2 cellular contexts compared by ENCODE assay signal in the genomic region with DNA sequence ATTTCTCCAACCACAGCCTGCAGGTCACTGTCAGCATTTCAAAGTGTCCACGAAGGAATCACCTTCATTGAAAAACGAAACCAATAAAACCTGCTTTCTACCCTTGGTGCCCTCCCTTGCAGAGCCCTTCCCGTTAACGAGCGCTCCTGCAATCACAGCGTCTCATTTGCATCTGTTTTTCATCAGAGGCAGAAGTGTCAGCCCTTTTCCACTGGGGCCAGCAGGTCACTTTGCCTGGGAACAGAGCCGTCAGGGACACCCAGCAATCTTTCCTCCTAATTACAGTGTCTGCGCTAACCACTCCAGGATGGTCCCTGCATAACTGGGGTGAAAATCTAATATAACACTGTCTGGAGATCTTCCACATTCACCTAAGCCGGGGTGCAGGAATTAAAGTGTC.
TF ChIP-seq lines count a peak whose summit lies in the region.

No MANE protein-coding gene starts in this region.

TF ChIP-seq in SK-N-SH, 30 proteins besides CTCF, POLR2A, EP300 and RAD21 (continued from another document):
- TF ChIP-seq, protein P1, sequence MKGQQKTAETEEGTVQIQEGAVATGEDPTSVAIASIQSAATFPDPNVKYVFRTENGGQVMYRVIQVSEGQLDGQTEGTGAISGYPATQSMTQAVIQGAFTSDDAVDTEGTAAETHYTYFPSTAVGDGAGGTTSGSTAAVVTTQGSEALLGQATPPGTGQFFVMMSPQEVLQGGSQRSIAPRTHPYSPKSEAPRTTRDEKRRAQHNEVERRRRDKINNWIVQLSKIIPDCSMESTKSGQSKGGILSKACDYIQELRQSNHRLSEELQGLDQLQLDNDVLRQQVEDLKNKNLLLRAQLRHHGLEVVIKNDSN (IDR thresholded peaks at IDR 0.05; ENCODE audit: borderline replicate concordance, low read depth), result no peak
- TF ChIP-seq CHD2 (IDR thresholded peaks at IDR 0.05; ENCODE audit: low read length, partially characterized antibody), result no peak
- TF ChIP-seq NRF1 (IDR thresholded peaks at IDR 0.05; ENCODE audit: low read depth, low read length), result no peak
- TF ChIP-seq TCF12 (IDR thresholded peaks at IDR 0.05), result no peak
- TF ChIP-seq TAF1 (IDR thresholded peaks at IDR 0.05; ENCODE audit: borderline replicate concordance, low read depth, low read length), result no peak

TF ChIP-seq in SK-N-SH treated with all-trans-retinoic acid at 6 μM for 48 hours, 23 proteins besides CTCF, POLR2A, EP300 and RAD21 (continued from another document):
- TF ChIP-seq, protein P2, sequence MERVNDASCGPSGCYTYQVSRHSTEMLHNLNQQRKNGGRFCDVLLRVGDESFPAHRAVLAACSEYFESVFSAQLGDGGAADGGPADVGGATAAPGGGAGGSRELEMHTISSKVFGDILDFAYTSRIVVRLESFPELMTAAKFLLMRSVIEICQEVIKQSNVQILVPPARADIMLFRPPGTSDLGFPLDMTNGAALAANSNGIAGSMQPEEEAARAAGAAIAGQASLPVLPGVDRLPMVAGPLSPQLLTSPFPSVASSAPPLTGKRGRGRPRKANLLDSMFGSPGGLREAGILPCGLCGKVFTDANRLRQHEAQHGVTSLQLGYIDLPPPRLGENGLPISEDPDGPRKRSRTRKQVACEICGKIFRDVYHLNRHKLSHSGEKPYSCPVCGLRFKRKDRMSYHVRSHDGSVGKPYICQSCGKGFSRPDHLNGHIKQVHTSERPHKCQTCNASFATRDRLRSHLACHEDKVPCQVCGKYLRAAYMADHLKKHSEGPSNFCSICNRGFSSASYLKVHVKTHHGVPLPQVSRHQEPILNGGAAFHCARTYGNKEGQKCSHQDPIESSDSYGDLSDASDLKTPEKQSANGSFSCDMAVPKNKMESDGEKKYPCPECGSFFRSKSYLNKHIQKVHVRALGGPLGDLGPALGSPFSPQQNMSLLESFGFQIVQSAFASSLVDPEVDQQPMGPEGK (CRISPR knock-in tag; IDR thresholded peaks at IDR 0.05; ENCODE audit: borderline replicate concordance), result no peak
- TF ChIP-seq ARNTL (CRISPR knock-in tag; IDR thresholded peaks at IDR 0.05; ENCODE audit: borderline replicate concordance, low read depth), result no peak
- TF ChIP-seq TOX (CRISPR knock-in tag; IDR thresholded peaks at IDR 0.05; ENCODE audit: borderline replicate concordance), result no peak
- no peak for TF ChIP-seq ZFP30 (CRISPR knock-in tag; IDR thresholded peaks at IDR 0.05)
- TF ChIP-seq ZNF70 (CRISPR knock-in tag; IDR thresholded peaks at IDR 0.05), result no peak
- TF ChIP-seq PPARA (CRISPR knock-in tag; IDR thresholded peaks at IDR 0.05; ENCODE audit: borderline replicate concordance), result no peak
- TF ChIP-seq ZNF565 (CRISPR knock-in tag; conservative IDR thresholded peaks at IDR 0.05; ENCODE audit: low read depth), result no peak
- TF ChIP-seq, protein P3, sequence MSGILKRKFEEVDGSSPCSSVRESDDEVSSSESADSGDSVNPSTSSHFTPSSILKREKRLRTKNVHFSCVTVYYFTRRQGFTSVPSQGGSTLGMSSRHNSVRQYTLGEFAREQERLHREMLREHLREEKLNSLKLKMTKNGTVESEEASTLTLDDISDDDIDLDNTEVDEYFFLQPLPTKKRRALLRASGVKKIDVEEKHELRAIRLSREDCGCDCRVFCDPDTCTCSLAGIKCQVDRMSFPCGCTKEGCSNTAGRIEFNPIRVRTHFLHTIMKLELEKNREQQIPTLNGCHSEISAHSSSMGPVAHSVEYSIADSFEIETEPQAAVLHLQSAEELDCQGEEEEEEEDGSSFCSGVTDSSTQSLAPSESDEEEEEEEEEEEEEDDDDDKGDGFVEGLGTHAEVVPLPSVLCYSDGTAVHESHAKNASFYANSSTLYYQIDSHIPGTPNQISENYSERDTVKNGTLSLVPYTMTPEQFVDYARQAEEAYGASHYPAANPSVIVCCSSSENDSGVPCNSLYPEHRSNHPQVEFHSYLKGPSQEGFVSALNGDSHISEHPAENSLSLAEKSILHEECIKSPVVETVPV (CRISPR knock-in tag; IDR thresholded peaks at IDR 0.05), result no peak
- TF ChIP-seq SNAI2 (CRISPR knock-in tag; IDR thresholded peaks at IDR 0.05), result no peak
- TF ChIP-seq, protein P4, sequence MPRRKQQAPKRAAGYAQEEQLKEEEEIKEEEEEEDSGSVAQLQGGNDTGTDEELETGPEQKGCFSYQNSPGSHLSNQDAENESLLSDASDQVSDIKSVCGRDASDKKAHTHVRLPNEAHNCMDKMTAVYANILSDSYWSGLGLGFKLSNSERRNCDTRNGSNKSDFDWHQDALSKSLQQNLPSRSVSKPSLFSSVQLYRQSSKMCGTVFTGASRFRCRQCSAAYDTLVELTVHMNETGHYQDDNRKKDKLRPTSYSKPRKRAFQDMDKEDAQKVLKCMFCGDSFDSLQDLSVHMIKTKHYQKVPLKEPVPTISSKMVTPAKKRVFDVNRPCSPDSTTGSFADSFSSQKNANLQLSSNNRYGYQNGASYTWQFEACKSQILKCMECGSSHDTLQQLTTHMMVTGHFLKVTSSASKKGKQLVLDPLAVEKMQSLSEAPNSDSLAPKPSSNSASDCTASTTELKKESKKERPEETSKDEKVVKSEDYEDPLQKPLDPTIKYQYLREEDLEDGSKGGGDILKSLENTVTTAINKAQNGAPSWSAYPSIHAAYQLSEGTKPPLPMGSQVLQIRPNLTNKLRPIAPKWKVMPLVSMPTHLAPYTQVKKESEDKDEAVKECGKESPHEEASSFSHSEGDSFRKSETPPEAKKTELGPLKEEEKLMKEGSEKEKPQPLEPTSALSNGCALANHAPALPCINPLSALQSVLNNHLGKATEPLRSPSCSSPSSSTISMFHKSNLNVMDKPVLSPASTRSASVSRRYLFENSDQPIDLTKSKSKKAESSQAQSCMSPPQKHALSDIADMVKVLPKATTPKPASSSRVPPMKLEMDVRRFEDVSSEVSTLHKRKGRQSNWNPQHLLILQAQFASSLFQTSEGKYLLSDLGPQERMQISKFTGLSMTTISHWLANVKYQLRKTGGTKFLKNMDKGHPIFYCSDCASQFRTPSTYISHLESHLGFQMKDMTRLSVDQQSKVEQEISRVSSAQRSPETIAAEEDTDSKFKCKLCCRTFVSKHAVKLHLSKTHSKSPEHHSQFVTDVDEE (CRISPR knock-in tag; IDR thresholded peaks at IDR 0.05), result no peak
- TF ChIP-seq CSDC2 (CRISPR knock-in tag; IDR thresholded peaks at IDR 0.05), result no peak
- no peak for TF ChIP-seq OSR1 (CRISPR knock-in tag; IDR thresholded peaks at IDR 0.05)
- TF ChIP-seq RARB (CRISPR knock-in tag; IDR thresholded peaks at IDR 0.05), result no peak
- TF ChIP-seq, protein P5, sequence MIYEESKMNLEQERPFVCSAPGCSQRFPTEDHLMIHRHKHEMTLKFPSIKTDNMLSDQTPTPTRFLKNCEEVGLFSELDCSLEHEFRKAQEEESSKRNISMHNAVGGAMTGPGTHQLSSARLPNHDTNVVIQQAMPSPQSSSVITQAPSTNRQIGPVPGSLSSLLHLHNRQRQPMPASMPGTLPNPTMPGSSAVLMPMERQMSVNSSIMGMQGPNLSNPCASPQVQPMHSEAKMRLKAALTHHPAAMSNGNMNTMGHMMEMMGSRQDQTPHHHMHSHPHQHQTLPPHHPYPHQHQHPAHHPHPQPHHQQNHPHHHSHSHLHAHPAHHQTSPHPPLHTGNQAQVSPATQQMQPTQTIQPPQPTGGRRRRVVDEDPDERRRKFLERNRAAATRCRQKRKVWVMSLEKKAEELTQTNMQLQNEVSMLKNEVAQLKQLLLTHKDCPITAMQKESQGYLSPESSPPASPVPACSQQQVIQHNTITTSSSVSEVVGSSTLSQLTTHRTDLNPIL (CRISPR knock-in tag; IDR thresholded peaks at IDR 0.05; ENCODE audit: low read depth), result no peak
- TF ChIP-seq TCF4 (CRISPR knock-in tag; IDR thresholded peaks at IDR 0.05; ENCODE audit: borderline replicate concordance), result no peak
